ENCODE assay signal across 8 cellular contexts in the genomic region with DNA sequence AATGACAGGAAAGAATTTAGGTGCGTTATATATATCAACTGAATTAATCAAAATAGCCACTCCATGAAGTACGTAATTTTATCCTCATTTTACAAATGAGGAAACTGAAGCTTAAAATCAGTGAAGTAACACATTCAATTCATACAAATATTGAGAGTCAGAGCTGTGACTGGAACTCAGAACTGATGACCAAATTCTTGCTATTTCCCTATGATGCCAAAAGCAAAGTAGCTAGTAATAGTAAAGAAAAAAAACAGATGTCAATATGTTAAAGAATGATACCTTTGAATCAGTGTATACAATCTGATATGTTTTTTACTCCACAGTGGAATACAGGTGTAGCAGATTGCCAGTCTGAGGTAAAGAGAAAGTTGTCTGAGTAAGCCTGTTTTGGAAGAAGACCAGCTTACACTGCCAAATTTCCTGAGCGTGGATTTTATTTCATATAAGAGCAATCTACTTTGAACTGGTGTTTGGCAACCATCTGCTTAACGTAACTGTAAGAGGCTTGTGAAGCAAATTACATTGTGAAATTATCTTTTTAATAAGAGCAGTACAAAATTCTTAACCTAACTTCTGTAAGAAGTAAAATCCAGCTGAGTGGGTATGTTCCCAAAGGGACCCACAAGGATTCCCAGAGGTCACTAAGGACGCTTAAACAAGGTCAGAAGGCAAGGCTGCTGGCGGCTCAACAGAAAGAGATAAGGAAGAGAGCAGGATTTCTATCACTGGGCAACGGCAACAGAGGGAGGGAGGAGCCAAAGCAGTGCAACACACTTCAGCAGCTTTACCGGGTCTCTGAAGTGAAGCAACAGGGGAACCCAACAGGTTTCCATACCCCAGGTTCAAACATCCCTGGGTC.
DNase-seq lines count a peak whose midpoint lies in the region; ATAC-seq and TF ChIP-seq lines count a peak whose summit lies in the region.

No MANE protein-coding gene starts in this region.

- peak; percentile 37 for DNase-seq in GM12865 (ENCODE audit: low read depth)
- DNase-seq in SHP77 treated with DMSO at 0.1 percent for 48 hours (lab: John Stamatoyannopoulos, UW), result peak; percentile 31
- peak; percentile 29 for DNase-seq in fibroblast of the conjunctiva (ENCODE audit: low read depth)
- DNase-seq in gastrocnemius medialis, result no peak
- no peak for DNase-seq in NCI-H187 treated with DMSO at 0.1 percent for 48 hours (lab: John Stamatoyannopoulos, UW)
- DNase-seq in midbrain (lab: John Stamatoyannopoulos, UW), result no peak
- no peak for DNase-seq in stimulated activated CD4-positive, alpha-beta T cell treated with anti-CD3 and anti-CD28 coated beads, Interleukin-2, amount 100 ng/mL, for 48 hours

- in situ Hi-C loops in gastrocnemius medialis (cut with MboI; ENCODE audit: low sequenced_read_pairs in 4 of 4), result no loop called here

- peak overlapping the region; percentile 30 for H3K4me3 ChIP-seq in GM12865 (ENCODE audit: low read depth, low read length)
- H3K4me3 ChIP-seq in gastrocnemius medialis, result peak overlapping the region; percentile 28 to 38 (median 30)

- H3K27me3 ChIP-seq in gastrocnemius medialis, result no peaks in the 10 kb centered on the region

- no peak for TF ChIP-seq CTCF in GM12865 (IDR thresholded peaks at IDR 0.05; ENCODE audit: insufficient read depth, low read depth, low read length, missing control alignments)
- TF ChIP-seq CTCF in gastrocnemius medialis (IDR thresholded peaks at IDR 0.05 in 4 of 5, conservative IDR thresholded peaks at IDR 0.05 in 1 of 5), result no peak

- no peaks in the 10 kb centered on the region for H3K36me3 ChIP-seq in gastrocnemius medialis

- intact Hi-C loops in gastrocnemius medialis (cut with DNase I; ENCODE audit: low total_unique reads), result loop anchor here (2.0 kb wide), 1 partner anchor 87 kb away; no protein-coding TSS in a partner anchor

- no peaks in the 10 kb centered on the region for H3K9me3 ChIP-seq in gastrocnemius medialis

- peaks cover 21 to 26% of the 10 kb centered on the region in 2 donors for H3K4me1 ChIP-seq in gastrocnemius medialis

- peak overlapping the region; percentile 39 to 66 (median 44) for H3K27ac ChIP-seq in gastrocnemius medialis

- ATAC-seq in HG02852 (IDR thresholded peaks at IDR 0.05; ENCODE audit: unreplicated experiment) (peak; percentile 65), gastrocnemius medialis (peak; percentile 45 to 86)

- TF ChIP-seq POLR2A in gastrocnemius medialis (IDR thresholded peaks at IDR 0.05), result no peak

Comparison
In these comparisons a context has a peak if more than half of its experiments do, and no peak if none do; other contexts are left out.
1. DNase-seq: peak in GM12865 (single experiment), SHP77 treated with DMSO at 0.1 percent for 48 hours (single experiment) and fibroblast of the conjunctiva (single experiment); none in gastrocnemius medialis (0 of 2), NCI-H187 treated with DMSO at 0.1 percent for 48 hours (single experiment), midbrain (single experiment) and stimulated activated CD4-positive, alpha-beta T cell treated with anti-CD3 and anti-CD28 coated beads, Interleukin-2, amount 100 ng/mL, for 48 hours (0 of 2).